In genomic region chr13:78102121-78102677, GRCh38 we compare ENCODE assay signal across 9 cellular contexts.
DNase-seq lines count a peak whose midpoint lies in the region; ATAC-seq and TF ChIP-seq lines count a peak whose summit lies in the region.
"Had no signal": no experiment of that assay in that cellular context is flagged by ENCODE, and none has a peak within 500 bp of the region (broad histone marks: within the 10 kb centered on the region; RNA-seq: fewer than 3 reads in every experiment).

No MANE protein-coding gene starts in this region.

- CTCF ChIA-PET in PC-9 (lab: Charles Lee) = interaction anchor here (0.6 kb wide), 1 partner anchor 101 kb away, joined by 11 read pairs; no protein-coding TSS in a partner anchor

- intact Hi-C loops in PC-9 (cut with micrococcal nuclease; ENCODE audit: unreplicated experiment) = no loop called here
- intact Hi-C loops in heart left ventricle (cut with DNase I) = loop anchor here in 1 of 10 donors (10.0 kb wide), 1 partner anchor 187 kb away; the partner anchor contains the start of gene EDNRB
- intact Hi-C loops in upper lobe of right lung (cut with DNase I) = no loop called here

- no peak overlapping the region for H3K4me2 ChIP-seq in PC-9

- H3K27ac ChIP-seq in PC-9 (no peak overlapping the region), heart left ventricle (peak overlapping the region in 7 of 12 donors; percentile 11 to 46 (median 13)), upper lobe of right lung (no peak overlapping the region)
- H3K27ac ChIP-seq: VCaP had no signal

- no TSS peak for BruUV-seq in PC-9 (replicated peaks; lab: Mats Ljungman, UMichigan)

- DNase-seq in PC-9 = no peak
- peak in 4 of 5 donors; percentile 26 to 59 (median 52) for DNase-seq in heart left ventricle
- no peak for DNase-seq in upper lobe of right lung
- DNase-seq in activated naive CD4-positive, alpha-beta T cell treated with Interleukin-2 at 50 U/mL for 16 hours = no peak
- DNase-seq in ecto neural progenitor cell (ENCODE audit: low spot score) = no peak
- no peak for DNase-seq in activated naive CD4-positive, alpha-beta T cell (lab: John Stamatoyannopoulos, UW)

- TF ChIP-seq CTCF in PC-9 (conservative IDR thresholded peaks at IDR 0.05) = no peak
- no peak for TF ChIP-seq CTCF in heart left ventricle (IDR thresholded peaks at IDR 0.05)
- TF ChIP-seq CTCF in upper lobe of right lung (IDR thresholded peaks at IDR 0.05) = no peak

- no peak for TF ChIP-seq POLR2A in heart left ventricle (IDR thresholded peaks at IDR 0.05)

- no peaks in the 10 kb centered on the region for H3K79me2 ChIP-seq in PC-9 (ENCODE audit: low read depth)

- H3K36me3 ChIP-seq in PC-9 (ENCODE audit: low read depth) (no peaks in the 10 kb centered on the region), heart left ventricle (no peaks in the 10 kb centered on the region), upper lobe of right lung (no peaks in the 10 kb centered on the region)

- POLR2A ChIA-PET in PC-9 (lab: Charles Lee; ENCODE audit: unreplicated experiment) = no interaction called here

- 70 to 82% (median 74%) methylated on average over 4 of the region's 4 CpGs for WGBS in heart left ventricle, 4 donors

- no peaks in the 10 kb centered on the region for H3K9me2 ChIP-seq in PC-9 (ENCODE audit: insufficient read depth)

- 0 out of 2 replicates have a peak overlapping the region, but pooled peaks have one; percentile 3 for H2AFZ ChIP-seq in PC-9

- H3K27me3 ChIP-seq in PC-9 (ENCODE audit: insufficient read depth, low read depth) (no peaks in the 10 kb centered on the region), heart left ventricle (no peaks in the 10 kb centered on the region), upper lobe of right lung (no peaks in the 10 kb centered on the region)

- H3K4me1 ChIP-seq in PC-9 (replicated peaks; ENCODE audit: insufficient read depth) = no peaks in the 10 kb centered on the region
- H3K4me1 ChIP-seq in heart left ventricle = peaks cover 0 to 4% (median 0%) of the 10 kb centered on the region in 12 donors
- H3K4me1 ChIP-seq in upper lobe of right lung = no peaks in the 10 kb centered on the region

- ATAC-seq in GM21390 (IDR thresholded peaks at IDR 0.05; ENCODE audit: unreplicated experiment) (peak; percentile 68), heart left ventricle (peak; percentile 78 to 98 (median 94)), upper lobe of right lung (peak; percentile 66), HG03039 (IDR thresholded peaks at IDR 0.05; ENCODE audit: unreplicated experiment) (no peak)

- no peaks in the 10 kb centered on the region for H4K20me1 ChIP-seq in PC-9 (ENCODE audit: insufficient read depth)

- H3K4me3 ChIP-seq in PC-9 (no peak overlapping the region), heart left ventricle (no peak overlapping the region), upper lobe of right lung (no peak overlapping the region)

- no peaks in the 10 kb centered on the region for H3F3A ChIP-seq in PC-9 (ENCODE audit: insufficient read depth, low read depth)

- H3K9me3 ChIP-seq in PC-9 (ENCODE audit: insufficient read depth, low read depth) = no peaks in the 10 kb centered on the region
- no peaks in the 10 kb centered on the region for H3K9me3 ChIP-seq in heart left ventricle
- H3K9me3 ChIP-seq in upper lobe of right lung = no peaks in the 10 kb centered on the region

Comparison
In these comparisons a context has a peak if more than half of its experiments do, and no peak if none do; other contexts are left out.
1. DNase-seq: peak in heart left ventricle (4 of 5); none in PC-9 (0 of 2), upper lobe of right lung (single experiment), activated naive CD4-positive, alpha-beta T cell treated with Interleukin-2 at 50 U/mL for 16 hours (single experiment), ecto neural progenitor cell (single experiment) and activated naive CD4-positive, alpha-beta T cell (0 of 4).
2. H3K27ac ChIP-seq: peak in heart left ventricle (7 of 12); none in PC-9 (single experiment) and upper lobe of right lung (single experiment).